In genomic region chr3:52220380-52221026, GRCh38 we compare ENCODE assay signal across 1 cellular context.
TF ChIP-seq lines count a peak whose summit lies in the region.

No MANE protein-coding gene starts in this region.

TF ChIP-seq in IMR-90, 13 proteins besides CTCF, POLR2A, EP300 and RAD21:
- TF ChIP-seq SMC3 (IDR thresholded peaks at IDR 0.05; ENCODE audit: low read depth, low read length) (peak; percentile 77), CHD1 (IDR thresholded peaks at IDR 0.05; ENCODE audit: low read depth, low read length) (no peak), ELK1 (IDR thresholded peaks at IDR 0.05; ENCODE audit: borderline replicate concordance, low read depth, low read length) (no peak), MAZ (IDR thresholded peaks at IDR 0.05; ENCODE audit: borderline replicate concordance, low read depth, low read length) (peak; percentile 56; the same call in 1 of the 2 replicates), MAFK (IDR thresholded peaks at IDR 0.05; ENCODE audit: low read depth, low read length) (no peak), RCOR1 (IDR thresholded peaks at IDR 0.05; ENCODE audit: insufficient replicate concordance, low read length) (no peak)
- TF ChIP-seq, protein P1, sequence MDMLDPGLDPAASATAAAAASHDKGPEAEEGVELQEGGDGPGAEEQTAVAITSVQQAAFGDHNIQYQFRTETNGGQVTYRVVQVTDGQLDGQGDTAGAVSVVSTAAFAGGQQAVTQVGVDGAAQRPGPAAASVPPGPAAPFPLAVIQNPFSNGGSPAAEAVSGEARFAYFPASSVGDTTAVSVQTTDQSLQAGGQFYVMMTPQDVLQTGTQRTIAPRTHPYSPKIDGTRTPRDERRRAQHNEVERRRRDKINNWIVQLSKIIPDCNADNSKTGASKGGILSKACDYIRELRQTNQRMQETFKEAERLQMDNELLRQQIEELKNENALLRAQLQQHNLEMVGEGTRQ (IDR thresholded peaks at IDR 0.05; ENCODE audit: low read depth, low read length): no peak
